ENCODE assay signal across 32 cellular contexts in the genomic region with DNA sequence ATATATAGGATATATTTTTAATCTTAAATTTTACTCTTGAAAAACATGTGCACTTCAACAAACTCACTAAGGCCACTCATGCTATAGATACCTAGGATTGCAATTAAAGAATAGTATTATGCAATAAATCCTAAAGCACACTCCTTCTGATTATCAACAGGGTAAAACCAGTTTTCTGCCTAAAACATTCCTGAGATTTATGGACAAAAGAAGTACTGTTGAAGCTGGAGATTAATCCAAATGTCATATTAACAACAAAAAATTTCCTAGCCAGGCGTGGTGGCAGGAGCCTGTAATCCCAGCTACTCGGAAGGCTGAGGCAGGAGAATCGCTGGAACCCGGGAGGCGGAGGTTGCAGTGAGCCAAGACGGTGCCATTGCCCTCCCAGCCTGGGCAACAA. TPM values are rescaled to one million over a fixed set of nuclear protein-coding genes. Genes with fewer than 3 reads are reported as not detected.
"Had no signal": no experiment of that assay in that cellular context is flagged by ENCODE, and none has a peak within 500 bp of the region (broad histone marks: within the 10 kb centered on the region; RNA-seq: fewer than 3 reads in every experiment).

No MANE protein-coding gene starts in this region.

- ATAC-seq: activated CD4-positive, CD25-positive, alpha-beta regulatory T cell treated with anti-CD3 and anti-CD28 coated beads, Interleukin-2, amount 50 U/mL, for 24 hours; activated CD8-positive, alpha-beta T cell treated with anti-CD3 and anti-CD28 coated beads for 36 hours; activated naive CD4-positive, alpha-beta T cell treated with anti-CD3 and anti-CD28 coated beads, Interleukin-2, amount 50 U/mL, for 72 hours; activated T-cell treated with anti-CD3 and anti-CD28 coated beads, Interleukin-2, amount 50 U/mL, for 4 hours; esophagus mucosa; naive thymus-derived CD4-positive, alpha-beta T cell; stimulated activated effector memory CD8-positive, alpha-beta T cell treated with anti-CD3 and anti-CD28 coated beads, Interleukin-12 subunit alpha, Interleukin-12 subunit beta, amount 100 ng/mL, for 72 hours; T-helper 17 cell had no signal

- H3K4me1 Mint-ChIP-seq: activated CD4-positive, alpha-beta T cell treated with anti-CD3 and anti-CD28 coated beads, Interleukin-2, amount 10 ng/mL, durations not matched to agents 7 days and 5 days; endodermal cell; stimulated activated effector memory CD8-positive, alpha-beta T cell treated with anti-CD3 and anti-CD28 coated beads, Interleukin-12 subunit alpha, Interleukin-12 subunit beta, amount 100 ng/mL, for 72 hours had no signal

- H3K4me3 ChIP-seq: pancreas, prostate gland, sigmoid colon, tibial artery had no signal

- H3K36me3 Mint-ChIP-seq: activated naive CD4-positive, alpha-beta T cell treated with anti-CD3 and anti-CD28 coated beads, Interleukin-2, amount 50 U/mL, for 72 hours had no signal

- H3K4me3 Mint-ChIP-seq: activated CD4-positive, alpha-beta T cell treated with anti-CD3 and anti-CD28 coated beads, Interleukin-2, amount 10 ng/mL, durations not matched to agents 7 days and 5 days; activated CD8-positive, alpha-beta T cell treated with anti-CD3 and anti-CD28 coated beads for 36 hours; activated T-cell treated with anti-CD3 and anti-CD28 coated beads, Interleukin-2, amount 50 U/mL, for 4 hours; endodermal cell; naive thymus-derived CD4-positive, alpha-beta T cell; stimulated activated effector memory CD8-positive, alpha-beta T cell treated with anti-CD3 and anti-CD28 coated beads, Interleukin-12 subunit alpha, Interleukin-12 subunit beta, amount 100 ng/mL, for 72 hours; stimulated activated naive CD8-positive, alpha-beta T cell treated with anti-CD3 and anti-CD28 coated beads, Interleukin-15, Interleukin-2, amounts not matched to agents 100 ng/mL and 50 ng/mL, for 24 hours; T-helper 17 cell had no signal

- H3K9me3 Mint-ChIP-seq: activated CD4-positive, alpha-beta T cell treated with anti-CD3 and anti-CD28 coated beads, Interleukin-2, amount 10 ng/mL, durations not matched to agents 7 days and 5 days; activated CD8-positive, alpha-beta T cell treated with anti-CD3 and anti-CD28 coated beads for 36 hours; activated naive CD4-positive, alpha-beta T cell treated with anti-CD3 and anti-CD28 coated beads, Interleukin-2, amount 50 U/mL, for 72 hours; activated T-cell treated with anti-CD3 and anti-CD28 coated beads, Interleukin-2, amount 50 U/mL, for 4 hours; naive thymus-derived CD4-positive, alpha-beta T cell; stimulated activated effector memory CD8-positive, alpha-beta T cell treated with anti-CD3 and anti-CD28 coated beads, Interleukin-12 subunit alpha, Interleukin-12 subunit beta, amount 100 ng/mL, for 72 hours; stimulated activated naive CD8-positive, alpha-beta T cell treated with anti-CD3 and anti-CD28 coated beads, Interleukin-15, Interleukin-2, amounts not matched to agents 100 ng/mL and 50 ng/mL, for 24 hours had no signal

- H3K27ac ChIP-seq: pancreas, prostate gland, tibial artery, WERI-Rb-1 had no signal

- H3K27me3 Mint-ChIP-seq: naive thymus-derived CD4-positive, alpha-beta T cell; stimulated activated naive CD8-positive, alpha-beta T cell treated with anti-CD3 and anti-CD28 coated beads, Interleukin-15, Interleukin-2, amounts not matched to agents 100 ng/mL and 50 ng/mL, for 24 hours; T-helper 17 cell had no signal

- DNase-seq: activated CD4-positive, alpha-beta T cell treated with anti-CD3 and anti-CD28 coated beads, Interleukin-2, amount 10 ng/mL, durations not matched to agents 7 days and 5 days; activated CD8-positive, alpha-beta T cell treated with anti-CD3 and anti-CD28 coated beads for 36 hours; activated naive CD4-positive, alpha-beta T cell; activated T-cell treated with anti-CD3 and anti-CD28 coated beads, Interleukin-2, amount 50 U/mL, for 4 hours; cortex of kidney; endodermal cell; foreskin fibroblast; left cardiac atrium; mammary epithelial cell; naive thymus-derived CD4-positive, alpha-beta T cell; pancreas; retina; sigmoid colon; small intestine; stimulated activated CD4-positive, alpha-beta T cell treated with anti-CD3 and anti-CD28 coated beads, Interleukin-4, amount 100 ng/mL, for 24 hours; SW 1271; T-helper 17 cell; T1000; tibial artery; WERI-Rb-1 had no signal

- H3K27me3 ChIP-seq: pancreas, sigmoid colon, tibial artery had no signal

- H3K27ac Mint-ChIP-seq: activated CD4-positive, alpha-beta T cell treated with anti-CD3 and anti-CD28 coated beads, Interleukin-2, amount 10 ng/mL, durations not matched to agents 7 days and 5 days; activated CD8-positive, alpha-beta T cell treated with anti-CD3 and anti-CD28 coated beads for 36 hours; activated naive CD4-positive, alpha-beta T cell treated with anti-CD3 and anti-CD28 coated beads, Interleukin-2, amount 50 U/mL, for 72 hours; endodermal cell; stimulated activated effector memory CD8-positive, alpha-beta T cell treated with anti-CD3 and anti-CD28 coated beads, Interleukin-12 subunit alpha, Interleukin-12 subunit beta, amount 100 ng/mL, for 72 hours; stimulated activated naive CD8-positive, alpha-beta T cell treated with anti-CD3 and anti-CD28 coated beads, Interleukin-15, Interleukin-2, amounts not matched to agents 100 ng/mL and 50 ng/mL, for 24 hours had no signal

- H3K4me1 ChIP-seq: pancreas, prostate gland, tibial artery had no signal

- H3K9me3 ChIP-seq: pancreas, prostate gland, sigmoid colon, tibial artery had no signal

RNA-seq across cellular contexts. Expression of a gene that starts 21.4 kb away (rescaled TPM):
- total RNA-seq: activated CD4-positive, alpha-beta T cell treated with anti-CD3 and anti-CD28 coated beads, Interleukin-2, amount 10 ng/mL, durations not matched to agents 7 days and 5 days; activated CD8-positive, alpha-beta T cell treated with anti-CD3 and anti-CD28 coated beads for 36 hours; cerebellum; endodermal cell; esophagus mucosa; glomerular endothelial cell; left cardiac atrium; liver; mammary epithelial cell; naive thymus-derived CD4-positive, alpha-beta T cell; pancreas; sigmoid colon; T-helper 17 cell; ureter had no signal
- polyA plus RNA-seq: keratinocyte; liver; mammary epithelial cell; naive thymus-derived CD4-positive, alpha-beta T cell; neural cell; sigmoid colon had no signal
